17 cellular contexts compared by ENCODE assay signal in the genomic region with DNA sequence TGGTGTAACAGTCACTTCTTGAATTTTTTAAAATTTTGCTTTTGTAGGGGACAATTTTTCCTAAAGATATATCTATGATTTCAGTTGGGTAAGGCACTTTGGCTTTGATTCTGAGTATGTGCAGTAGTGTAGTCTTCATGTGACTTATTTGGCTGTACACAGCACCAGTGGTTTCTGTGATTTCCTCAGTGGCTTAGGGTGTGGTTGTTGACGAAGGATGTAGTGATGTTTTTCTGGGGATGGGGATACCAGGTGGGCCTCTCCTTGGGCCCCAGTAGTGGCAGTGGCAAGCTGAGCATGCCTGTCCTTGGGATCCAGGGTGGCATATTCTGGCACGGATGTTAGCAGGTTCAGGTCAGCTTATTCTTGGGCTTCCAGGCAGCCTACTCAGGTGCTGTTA.
"Had no signal": no experiment of that assay in that cellular context is flagged by ENCODE, and none has a peak within 500 bp of the region (broad histone marks: within the 10 kb centered on the region; RNA-seq: fewer than 3 reads in every experiment).

No MANE protein-coding gene starts in this region.

- DNase-seq: dorsolateral prefrontal cortex; effector CD8-positive, alpha-beta T cell; heart right ventricle; hypothalamus; kidney glomerular epithelial cell; naive thymus-derived CD4-positive, alpha-beta T cell; psoas muscle; stimulated activated CD4-positive, alpha-beta T cell treated with anti-CD3 and anti-CD28 coated beads, Interleukin-4, amount 100 ng/mL, for 1 hour; stimulated activated naive CD8-positive, alpha-beta T cell treated with anti-CD3 and anti-CD28 coated beads, Interleukin-15, Interleukin-2, amounts not matched to agents 100 U/mL and 50 U/mL, for 24 hours had no signal

- H3K27ac Mint-ChIP-seq: nephron progenitor cell; stimulated activated effector memory CD8-positive, alpha-beta T cell treated with anti-CD3 and anti-CD28 coated beads, Interleukin-12 subunit alpha, Interleukin-12 subunit beta, amount 100 ng/mL, for 72 hours had no signal

- H3K9me3 Mint-ChIP-seq: nephron progenitor cell had no signal

- ATAC-seq: psoas muscle; stimulated activated naive CD8-positive, alpha-beta T cell treated with anti-CD3 and anti-CD28 coated beads, Interleukin-15, Interleukin-2, amounts not matched to agents 100 U/mL and 50 U/mL, for 24 hours had no signal

- H3K9me3 ChIP-seq: neutrophil, psoas muscle, right lobe of liver, suprapubic skin, thyroid gland, upper lobe of right lung, vagina had no signal

- H3K4me3 ChIP-seq: dorsolateral prefrontal cortex, heart right ventricle, psoas muscle, right lobe of liver, suprapubic skin, thyroid gland, upper lobe of right lung, vagina had no signal

- H3K4me3 Mint-ChIP-seq: nephron progenitor cell; stimulated activated effector memory CD8-positive, alpha-beta T cell treated with anti-CD3 and anti-CD28 coated beads, Interleukin-12 subunit alpha, Interleukin-12 subunit beta, amount 100 ng/mL, for 72 hours had no signal

- H3K36me3 Mint-ChIP-seq: naive thymus-derived CD4-positive, alpha-beta T cell; stimulated activated effector memory CD8-positive, alpha-beta T cell treated with anti-CD3 and anti-CD28 coated beads, Interleukin-12 subunit alpha, Interleukin-12 subunit beta, amount 100 ng/mL, for 72 hours had no signal

- H3K27me3 ChIP-seq: dorsolateral prefrontal cortex, neutrophil, right lobe of liver, suprapubic skin, thyroid gland, upper lobe of right lung, vagina had no signal

- H3K36me3 ChIP-seq: heart right ventricle, neutrophil, right lobe of liver, suprapubic skin, thyroid gland, upper lobe of right lung, vagina had no signal

- H3K4me1 ChIP-seq: psoas muscle, right lobe of liver, suprapubic skin, thyroid gland, upper lobe of right lung, vagina had no signal

- H3K27ac ChIP-seq: dorsolateral prefrontal cortex, heart right ventricle, neutrophil, psoas muscle, right lobe of liver, suprapubic skin, thyroid gland, upper lobe of right lung, vagina had no signal
